In the genomic region with DNA sequence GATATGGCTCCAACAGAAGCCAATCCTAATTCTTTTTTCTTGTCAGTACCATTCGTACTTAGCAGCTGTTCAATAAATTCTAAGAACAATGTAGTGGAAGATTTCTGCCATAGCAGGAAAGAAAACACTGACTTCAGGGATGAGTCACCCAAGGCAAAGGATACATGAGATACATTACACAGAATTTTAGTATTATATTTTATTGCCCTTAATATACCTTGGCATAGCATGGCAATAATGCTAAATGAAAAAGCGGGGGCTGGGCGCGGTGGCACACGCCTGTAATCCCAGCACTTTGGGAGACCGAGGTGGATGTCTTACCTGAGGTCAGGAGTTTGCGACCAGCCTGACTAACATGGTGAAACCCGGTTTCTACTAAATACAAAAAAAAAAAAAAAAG, we compare ENCODE assay signal across 24 cellular contexts.
DNase-seq lines count a peak whose midpoint lies in the region; ATAC-seq and TF ChIP-seq lines count a peak whose summit lies in the region.
"Had no signal": no experiment of that assay in that cellular context is flagged by ENCODE, and none has a peak within 500 bp of the region (broad histone marks: within the 10 kb centered on the region; RNA-seq: fewer than 3 reads in every experiment).

No MANE protein-coding gene starts in this region.

- no peaks in the 10 kb centered on the region for H3K36me3 ChIP-seq in Peyer's patch
- no peaks in the 10 kb centered on the region for H3K36me3 ChIP-seq in mucosa of descending colon (ENCODE audit: low read depth)
- H3K36me3 ChIP-seq in neural progenitor cell: no peaks in the 10 kb centered on the region
- no peaks in the 10 kb centered on the region for H3K36me3 ChIP-seq in HAP-1 (replicated peaks)

- no peaks in the 10 kb centered on the region for H3K9me3 ChIP-seq in Peyer's patch
- H3K9me3 ChIP-seq in mucosa of descending colon: no peaks in the 10 kb centered on the region
- H3K9me3 ChIP-seq in neural progenitor cell (ENCODE audit: low read depth): no peaks in the 10 kb centered on the region
- no peaks in the 10 kb centered on the region for H3K9me3 ChIP-seq in HAP-1
- H3K9me3 ChIP-seq: SK-N-SH had no signal

- H3K4me3 Mint-ChIP-seq in neural progenitor cell: no peak overlapping the region
- H3K4me3 Mint-ChIP-seq: H9 had no signal

- no peaks in the 10 kb centered on the region for H3K4me1 ChIP-seq in Peyer's patch
- H3K4me1 ChIP-seq in mucosa of descending colon (ENCODE audit: low read depth): no peaks in the 10 kb centered on the region
- H3K4me1 ChIP-seq in neural progenitor cell: no peaks in the 10 kb centered on the region
- no peaks in the 10 kb centered on the region for H3K4me1 ChIP-seq in HAP-1

- H3K9me3 Mint-ChIP-seq in neural progenitor cell: no peaks in the 10 kb centered on the region
- H3K9me3 Mint-ChIP-seq: H9 had no signal

- no peak for TF ChIP-seq POLR2A in Peyer's patch (IDR thresholded peaks at IDR 0.05)

- H4K20me1 ChIP-seq in neural progenitor cell (ENCODE audit: low read depth): no peaks in the 10 kb centered on the region

- in situ Hi-C loops in HAP-1 (cut with MboI; ENCODE audit: low sequenced_read_pairs): no loop called here

- no peaks in the 10 kb centered on the region for H3K36me3 Mint-ChIP-seq in neural progenitor cell

- H3K27me3 ChIP-seq in Peyer's patch (no peaks in the 10 kb centered on the region), neural progenitor cell (no peaks in the 10 kb centered on the region), HAP-1 (ENCODE audit: low read depth) (no peaks in the 10 kb centered on the region)

- no peak overlapping the region for H3K27ac ChIP-seq in Peyer's patch
- no peak overlapping the region for H3K27ac ChIP-seq in neural progenitor cell
- H3K27ac ChIP-seq: GM23248 had no signal

- H3K79me2 ChIP-seq in neural progenitor cell (ENCODE audit: low read depth): no peaks in the 10 kb centered on the region

- H2AFZ ChIP-seq in neural progenitor cell (replicated peaks): no peak overlapping the region
- H2AFZ ChIP-seq: GM23248 had no signal

- H3K4me1 Mint-ChIP-seq in neural progenitor cell: no peaks in the 10 kb centered on the region
- H3K4me1 Mint-ChIP-seq: H9 had no signal

- peak; percentile 36 for DNase-seq in ELR (ENCODE audit: low read depth)
- peak in 2 of 3 donors; percentile 52 to 65 for DNase-seq in Peyer's patch
- DNase-seq in dermis blood vessel endothelial cell: peak; percentile 16
- peak in 2 of 3 donors; percentile 48 to 63 for DNase-seq in mucosa of descending colon
- DNase-seq in neural progenitor cell (ENCODE audit: low spot score): no peak
- no peak for DNase-seq in HAP-1 (ENCODE audit: low spot score in 2 of 2)
- DNase-seq in SKM-1 treated with dmso at 0.1 percent for 144 hours (lab: John Stamatoyannopoulos, UW; ENCODE audit: unreplicated experiment): no peak
- DNase-seq: 8988T, ACHN, Calu3, GM23248, H9, IMR-90, KG1, MM.1S, NCI-H1048, NCI-H1417, NCI-H1694, NCI-H2029 treated with DMSO at 0.1 percent for 48 hours, NCI-H2227 treated with DMSO at 0.1 percent for 48 hours, NCI-H510A, NCI-H69, SK-N-SH had no signal

- peak in 1 of 6 experiments; percentile 12 for TF ChIP-seq CTCF in Peyer's patch (IDR thresholded peaks at IDR 0.05)
- TF ChIP-seq CTCF in mucosa of descending colon (IDR thresholded peaks at IDR 0.05): no peak
- TF ChIP-seq CTCF in neural progenitor cell (IDR thresholded peaks at IDR 0.05): no peak

- H3K9ac ChIP-seq in neural progenitor cell: no peak overlapping the region
- H3K9ac ChIP-seq: GM23248, SK-N-SH had no signal

- no peaks in the 10 kb centered on the region for H3K27me3 Mint-ChIP-seq in neural progenitor cell (ENCODE audit: insufficient read depth, low read depth)

- peak; percentile 88 for ATAC-seq in mucosa of descending colon
- ATAC-seq: Panc1 had no signal

- H3F3A ChIP-seq in neural progenitor cell (ENCODE audit: low read depth): no peaks in the 10 kb centered on the region

- intact Hi-C loops in mucosa of descending colon (cut with DNase I, micrococcal nuclease): no loop called here

- H3K4me3 ChIP-seq in Peyer's patch (no peak overlapping the region), mucosa of descending colon (no peak overlapping the region), neural progenitor cell (no peak overlapping the region), HAP-1 (no peak overlapping the region)
- H3K4me3 ChIP-seq: GM23248 had no signal

- no peak overlapping the region for H3K27ac Mint-ChIP-seq in neural progenitor cell
- H3K27ac Mint-ChIP-seq: H9 had no signal

- no peak overlapping the region for H3K4me2 ChIP-seq in neural progenitor cell
- H3K4me2 ChIP-seq: SK-N-SH had no signal

Comparison
In these comparisons a context has a peak if more than half of its experiments do, and no peak if none do; other contexts are left out.
1. DNase-seq: peak in ELR (single experiment), Peyer's patch (2 of 3), dermis blood vessel endothelial cell (single experiment) and mucosa of descending colon (2 of 3); none in neural progenitor cell (single experiment), HAP-1 (0 of 2) and SKM-1 treated with dmso at 0.1 percent for 144 hours (single experiment).